Comparison of ENCODE assay signal across 8 cellular contexts in the genomic region with DNA sequence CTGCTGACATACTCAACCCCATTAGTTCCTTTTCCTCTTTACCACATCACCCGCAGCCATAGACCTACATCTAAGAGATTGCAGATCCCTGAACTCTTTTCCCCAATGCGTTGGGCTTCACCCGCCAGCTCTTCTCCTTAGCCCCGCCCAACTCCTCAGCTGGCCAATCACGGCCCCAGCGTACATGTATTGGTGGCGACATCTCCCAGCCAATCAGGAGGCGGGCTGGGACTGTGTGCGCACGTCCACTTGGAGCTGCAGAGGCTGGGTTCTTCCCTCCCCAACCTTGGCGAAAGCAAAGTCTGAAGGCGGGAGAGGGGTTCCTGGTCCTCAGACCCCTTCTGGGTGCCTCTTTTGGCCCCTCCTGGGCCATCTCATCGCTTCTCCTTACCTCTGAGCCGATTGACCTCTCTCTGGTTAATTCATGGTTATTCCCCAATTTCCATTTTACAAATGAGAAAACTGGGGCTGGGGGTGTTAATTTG. TPM values are rescaled to one million over a fixed set of nuclear protein-coding genes. Genes with fewer than 3 reads are reported as not detected.
DNase-seq lines count a peak whose midpoint lies in the region; ATAC-seq and TF ChIP-seq lines count a peak whose summit lies in the region.

No MANE protein-coding gene starts in this region.

- DNase-seq in AG10803 (ENCODE audit: low read depth) (peak; percentile 57), SHP77 treated with DMSO at 0.1 percent for 48 hours (lab: John Stamatoyannopoulos, UW) (peak; percentile 1), glutamatergic neuron (peak; percentile 81), omental fat pad (ENCODE audit: low spot score) (peak; percentile 71)
- DNase-seq in activated naive CD4-positive, alpha-beta T cell treated with anti-CD3 and anti-CD28 coated beads, Interleukin-2, amount 50 U/mL, for 16 hours = peak; percentile 87

- no peak overlapping the region for H3K27ac Mint-ChIP-seq in glutamatergic neuron (ENCODE audit: unreplicated experiment)

- ATAC-seq in HG03354 (IDR thresholded peaks at IDR 0.05; ENCODE audit: poor library complexity, severe bottlenecking, unreplicated experiment) = peak; percentile 100
- ATAC-seq in omental fat pad (ENCODE audit: low FRiP score) = peak; percentile 96

- peaks cover 2% of the 10 kb centered on the region for H3K9me3 Mint-ChIP-seq in glutamatergic neuron (ENCODE audit: unreplicated experiment)

- H3K36me3 Mint-ChIP-seq in glutamatergic neuron (ENCODE audit: unreplicated experiment) = peaks cover 10% of the 10 kb centered on the region

- H3K27me3 Mint-ChIP-seq in glutamatergic neuron (ENCODE audit: unreplicated experiment) = peaks cover 6% of the 10 kb centered on the region

- peaks cover 14% of the 10 kb centered on the region for H3K4me1 Mint-ChIP-seq in glutamatergic neuron (ENCODE audit: low read depth, unreplicated experiment)

- TF ChIP-seq CTCF in AG10803 (conservative IDR thresholded peaks at IDR 0.05; ENCODE audit: low read length) = no peak
- no peak for TF ChIP-seq CTCF in glutamatergic neuron (IDR thresholded peaks at IDR 0.05; ENCODE audit: partially characterized antibody, unreplicated experiment)
- TF ChIP-seq CTCF in omental fat pad (IDR thresholded peaks at IDR 0.05) = no peak

- H3K4me3 ChIP-seq in AG10803 (ENCODE audit: low read length) = peak overlapping the region; percentile 41

- peak overlapping the region; percentile 59 for H3K27ac ChIP-seq in temporal lobe (ENCODE audit: low read depth, low read length)

- TF ChIP-seq POLR2A in GM19099 (IDR thresholded peaks at IDR 0.05; ENCODE audit: extremely low read depth, insufficient read length, low read depth) = peak; percentile 46

- peak overlapping the region; percentile 84 for H3K4me3 Mint-ChIP-seq in glutamatergic neuron (ENCODE audit: unreplicated experiment)

RNA-seq across cellular contexts. Expression of gene PDE1B, which starts 11.0 kb away (rescaled TPM):
- total RNA-seq in glutamatergic neuron (ENCODE audit: unreplicated experiment) (0.39 TPM), omental fat pad (10 to 100 TPM; 29.9 to 85.6 (median 39.0) TPM), temporal lobe (3.7 TPM)

RNA-seq across cellular contexts. Expression of gene PPP1R1A, which starts 28.0 kb away (rescaled TPM):
- total RNA-seq in glutamatergic neuron (ENCODE audit: unreplicated experiment) (47.6 TPM), omental fat pad (100 to 1,000 TPM; 115 to 168 (median 145) TPM), temporal lobe (7.9 TPM)

Comparison
In these comparisons a context has a peak if more than half of its experiments do, and no peak if none do; other contexts are left out.
1. Peak in every context shown above with its lines: DNase-seq, ATAC-seq, H3K4me3 ChIP-seq and H3K27ac ChIP-seq.
2. DNase-seq: peak in every context shown above with its lines; median percentile 87 in activated naive CD4-positive, alpha-beta T cell treated with anti-CD3 and anti-CD28 coated beads, Interleukin-2, amount 50 U/mL, for 16 hours; 81 in glutamatergic neuron; 71 in omental fat pad; 57 in AG10803; 1 in SHP77 treated with DMSO at 0.1 percent for 48 hours.